8 cellular contexts compared by ENCODE assay signal in genomic region chr14:93112891-93113677, GRCh38. TPM values are rescaled to one million over a fixed set of nuclear protein-coding genes. Genes with fewer than 3 reads are reported as not detected.
DNase-seq lines count a peak whose midpoint lies in the region; ATAC-seq and TF ChIP-seq lines count a peak whose summit lies in the region.

No MANE protein-coding gene starts in this region.

- CTCF ChIA-PET in GM10248 (lab: Yijun Ruan, JAX): interaction anchor here (0.7 to 11.1 kb wide), 65 partner anchors 9 to 827 kb away, joined by 3 to 153 read pairs (median 5); partner anchors contain the start of genes GON7, LYSET, MOAP1 and UBR7

- DNase-seq in GM10248 (ENCODE audit: extremely low spot score) (peak; percentile 76), M059J (ENCODE audit: low read depth) (peak; percentile 57), SKM-1 (lab: John Stamatoyannopoulos, UW; ENCODE audit: unreplicated experiment) (peak; percentile 10), cardiac septum (ENCODE audit: low spot score) (peak; percentile 85), posterior cingulate gyrus (peak; percentile 58 to 95 (median 82)), tibial nerve (ENCODE audit: low spot score in 2 of 2) (peak; percentile 89 to 95), NCI-H128 (lab: John Stamatoyannopoulos, UW; ENCODE audit: unreplicated experiment) (no peak)
- DNase-seq in activated naive CD8-positive, alpha-beta T cell treated with anti-CD3 and anti-CD28 coated beads, Interleukin-2, amount 10 ng/mL, durations not matched to agents 7 days and 5 days: peak; percentile 72

- 10 to 12% methylated on average over 15 of the region's 15 CpGs for WGBS in tibial nerve, 2 donors

- H3K27ac ChIP-seq in tibial nerve: peak overlapping the region; percentile 74 to 98 (median 96)

- TF ChIP-seq CTCF in GM10248 (IDR thresholded peaks at IDR 0.05; ENCODE audit: control extremely low read depth, extremely low read depth, low read depth, missing control alignments) (peak; percentile 78), tibial nerve (IDR thresholded peaks at IDR 0.05) (peak; percentile 65 to 85 (median 73))

- POLR2A ChIA-PET in GM10248 (lab: Yijun Ruan, JAX): interaction anchor here (0.6 kb wide), 1 partner anchor 29 kb away, joined by 3 read pairs; no protein-coding TSS in a partner anchor
- POLR2A ChIA-PET in activated naive CD8-positive, alpha-beta T cell treated with anti-CD3 and anti-CD28 coated beads, Interleukin-2, amount 10 ng/mL, durations not matched to agents 7 days and 5 days (lab: Charles Lee): interaction anchor here (0.8 to 3.4 kb wide), 12 partner anchors 9 to 79 kb away, joined by 3 to 38 read pairs (median 7); partner anchors contain the start of genes LYSET and MOAP1

- H3K4me3 ChIP-seq in tibial nerve: peak overlapping the region; percentile 64 to 94 (median 88)

- H3K4me3 Mint-ChIP-seq in activated naive CD8-positive, alpha-beta T cell treated with anti-CD3 and anti-CD28 coated beads, Interleukin-2, amount 10 ng/mL, durations not matched to agents 7 days and 5 days: peak overlapping the region; percentile 92

- ATAC-seq in activated naive CD8-positive, alpha-beta T cell treated with anti-CD3 and anti-CD28 coated beads, Interleukin-2, amount 10 ng/mL, durations not matched to agents 7 days and 5 days (ENCODE audit: low read depth): peak; percentile 21

- peaks cover 0 to 73% (median 37%) of the 10 kb centered on the region in 4 donors for H3K4me1 ChIP-seq in tibial nerve

- H3K27ac Mint-ChIP-seq in activated naive CD8-positive, alpha-beta T cell treated with anti-CD3 and anti-CD28 coated beads, Interleukin-2, amount 10 ng/mL, durations not matched to agents 7 days and 5 days: peak overlapping the region; percentile 94

- no peaks in the 10 kb centered on the region for H3K36me3 ChIP-seq in tibial nerve

- H3K9me3 ChIP-seq in tibial nerve: no peaks in the 10 kb centered on the region

- peaks cover 6% of the 10 kb centered on the region for H3K36me3 Mint-ChIP-seq in activated naive CD8-positive, alpha-beta T cell treated with anti-CD3 and anti-CD28 coated beads, Interleukin-2, amount 10 ng/mL, durations not matched to agents 7 days and 5 days

- peaks cover 29% of the 10 kb centered on the region for H3K4me1 Mint-ChIP-seq in activated naive CD8-positive, alpha-beta T cell treated with anti-CD3 and anti-CD28 coated beads, Interleukin-2, amount 10 ng/mL, durations not matched to agents 7 days and 5 days

- H3K27me3 Mint-ChIP-seq in activated naive CD8-positive, alpha-beta T cell treated with anti-CD3 and anti-CD28 coated beads, Interleukin-2, amount 10 ng/mL, durations not matched to agents 7 days and 5 days: no peaks in the 10 kb centered on the region

- intact Hi-C loops in cardiac septum (cut with DNase I): loop anchor here (2.0 kb wide), 1 partner anchor 26 kb away; no protein-coding TSS in a partner anchor
- intact Hi-C loops in posterior cingulate gyrus (cut with DNase I): loop anchor here (5.0 kb wide), 2 partner anchors 76 to 141 kb away; no protein-coding TSS in a partner anchor

- H3K9me3 Mint-ChIP-seq in activated naive CD8-positive, alpha-beta T cell treated with anti-CD3 and anti-CD28 coated beads, Interleukin-2, amount 10 ng/mL, durations not matched to agents 7 days and 5 days: no peaks in the 10 kb centered on the region

- no peak for TF ChIP-seq POLR2A in tibial nerve (IDR thresholded peaks at IDR 0.05)

- no peak for TF ChIP-seq EP300 in tibial nerve (IDR thresholded peaks at IDR 0.05)

- no peaks in the 10 kb centered on the region for H3K27me3 ChIP-seq in tibial nerve

RNA-seq across cellular contexts. Expression of gene ITPK1, which starts 2.6 kb away (rescaled TPM):
- total RNA-seq in M059J (2014; rRNA removed; shearing (Covaris generic)): 5.6 and 10.2 TPM in 2 replicates
- total RNA-seq in activated naive CD8-positive, alpha-beta T cell treated with anti-CD3 and anti-CD28 coated beads, Interleukin-2, amount 10 ng/mL, durations not matched to agents 7 days and 5 days: 10 to 100 TPM; 89.5 to 94.1 TPM
- total RNA-seq in cardiac septum: 77.1 TPM
- 100 to 1,000 TPM in 1 of 4 donors, 10 to 100 TPM in 3; 67.4 to 121 (median 92.5) TPM for total RNA-seq in tibial nerve
